ENCODE assay signal across 9 cellular contexts in the genomic region with DNA sequence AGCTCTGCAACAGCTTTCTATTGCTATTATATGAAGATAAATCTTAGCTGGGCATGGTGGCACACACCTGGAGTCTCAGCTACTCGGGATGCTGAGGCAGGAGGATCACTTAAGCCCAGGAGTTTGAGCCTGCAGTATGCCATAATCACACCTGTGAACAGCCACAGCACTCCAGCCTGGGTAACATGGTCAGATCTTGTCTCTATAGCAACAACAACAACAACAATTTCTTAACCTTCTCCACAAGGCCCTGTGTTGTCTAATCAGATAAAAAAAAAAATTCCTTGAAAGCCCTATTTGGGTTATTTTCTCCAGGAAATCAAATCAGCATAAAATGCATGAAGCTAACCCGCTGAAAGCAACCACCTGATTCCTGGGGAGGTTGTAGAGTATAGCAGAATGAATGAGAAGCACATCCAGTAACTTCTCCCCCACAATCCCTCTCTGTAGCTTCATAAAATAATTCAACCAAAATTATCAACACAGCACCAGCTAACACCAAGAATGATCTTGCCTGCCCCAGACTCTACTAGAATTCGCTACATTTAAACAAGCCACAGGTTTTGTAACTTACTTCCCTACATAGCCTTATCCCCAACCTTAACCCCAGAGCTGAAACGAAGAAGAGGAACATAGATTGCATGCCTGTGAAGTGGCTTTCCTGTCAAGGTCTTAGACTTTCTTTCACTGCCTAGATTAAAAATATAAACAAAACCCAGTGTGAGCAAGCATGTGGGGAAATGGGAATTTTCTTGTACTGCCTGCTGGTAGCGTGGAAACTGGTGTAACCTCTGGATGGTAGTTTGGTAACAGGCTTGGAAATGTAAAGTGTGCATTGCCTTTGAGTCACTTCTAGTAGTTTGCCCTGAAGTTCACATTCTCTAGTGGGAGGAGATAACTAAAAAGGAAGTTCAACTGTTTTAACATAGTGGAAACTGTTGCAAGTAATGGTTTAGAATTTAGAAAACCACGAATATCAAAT. TPM values are rescaled to one million over a fixed set of nuclear protein-coding genes. Genes with fewer than 3 reads are reported as not detected.
DNase-seq lines count a peak whose midpoint lies in the region; ATAC-seq and TF ChIP-seq lines count a peak whose summit lies in the region.
"Had no signal": no experiment of that assay in that cellular context is flagged by ENCODE, and none has a peak within 500 bp of the region (broad histone marks: within the 10 kb centered on the region; RNA-seq: fewer than 3 reads in every experiment).

No MANE protein-coding gene starts in this region.

- H3K27me3 ChIP-seq in upper lobe of right lung, result no peaks in the 10 kb centered on the region
- H3K27me3 ChIP-seq in vagina, result no peaks in the 10 kb centered on the region

- H3K27ac ChIP-seq in upper lobe of right lung (peak overlapping the region; percentile 40), vagina (no peak overlapping the region)

- no peak for TF ChIP-seq POLR2A in vagina (IDR thresholded peaks at IDR 0.05)

- ATAC-seq in GM21526 (IDR thresholded peaks at IDR 0.05; ENCODE audit: low FRiP score, unreplicated experiment) (peak; percentile 59), upper lobe of right lung (peak; percentile 87)

- H3K9me3 ChIP-seq in upper lobe of right lung, result no peaks in the 10 kb centered on the region
- H3K9me3 ChIP-seq in vagina, result no peaks in the 10 kb centered on the region

- intact Hi-C loops in upper lobe of right lung (cut with DNase I), result no loop called here
- intact Hi-C loops in vagina (cut with DNase I), result no loop called here

- DNase-seq in GDM1 (lab: John Stamatoyannopoulos, UW) (peak; percentile 62), KG1 (lab: John Stamatoyannopoulos, UW) (peak; percentile 18), choroid plexus epithelial cell (ENCODE audit: low read depth) (peak; percentile 78), upper lobe of right lung (no peak), DMS 273 treated with DMSO at 0.1 percent for 48 hours (lab: John Stamatoyannopoulos, UW) (no peak), vagina (ENCODE audit: extremely low spot score in 2 of 2) (no peak), iPS-NIHi11 (ENCODE audit: low spot score) (no peak)

- H3K36me3 ChIP-seq in upper lobe of right lung (no peaks in the 10 kb centered on the region), vagina (no peaks in the 10 kb centered on the region)

- no peak overlapping the region for H3K4me3 ChIP-seq in choroid plexus epithelial cell (ENCODE audit: low read depth, low read length)
- H3K4me3 ChIP-seq in upper lobe of right lung, result no peak overlapping the region
- H3K4me3 ChIP-seq in vagina, result no peak overlapping the region
- H3K4me3 ChIP-seq: skin epidermis had no signal

- TF ChIP-seq CTCF in choroid plexus epithelial cell (conservative IDR thresholded peaks at IDR 0.05; ENCODE audit: low read depth, low read length), result no peak
- TF ChIP-seq CTCF in upper lobe of right lung (IDR thresholded peaks at IDR 0.05), result no peak
- no peak for TF ChIP-seq CTCF in vagina (IDR thresholded peaks at IDR 0.05)

- H3K4me1 ChIP-seq in upper lobe of right lung, result no peaks in the 10 kb centered on the region
- no peaks in the 10 kb centered on the region for H3K4me1 ChIP-seq in vagina

RNA-seq across cellular contexts. Expression of a gene that starts 6.0 kb away (rescaled TPM):
- total RNA-seq in upper lobe of right lung, result 36.0 TPM
- 52.8 TPM for total RNA-seq in vagina

Comparison
In these comparisons a context has a peak if more than half of its experiments do, and no peak if none do; other contexts are left out.
1. DNase-seq: peak in GDM1 (single experiment), KG1 (single experiment) and choroid plexus epithelial cell (single experiment); none in upper lobe of right lung (single experiment), DMS 273 treated with DMSO at 0.1 percent for 48 hours (single experiment), vagina (0 of 2) and iPS-NIHi11 (single experiment).